Comparison of ENCODE assay signal across 1 cellular context in the genomic region with DNA sequence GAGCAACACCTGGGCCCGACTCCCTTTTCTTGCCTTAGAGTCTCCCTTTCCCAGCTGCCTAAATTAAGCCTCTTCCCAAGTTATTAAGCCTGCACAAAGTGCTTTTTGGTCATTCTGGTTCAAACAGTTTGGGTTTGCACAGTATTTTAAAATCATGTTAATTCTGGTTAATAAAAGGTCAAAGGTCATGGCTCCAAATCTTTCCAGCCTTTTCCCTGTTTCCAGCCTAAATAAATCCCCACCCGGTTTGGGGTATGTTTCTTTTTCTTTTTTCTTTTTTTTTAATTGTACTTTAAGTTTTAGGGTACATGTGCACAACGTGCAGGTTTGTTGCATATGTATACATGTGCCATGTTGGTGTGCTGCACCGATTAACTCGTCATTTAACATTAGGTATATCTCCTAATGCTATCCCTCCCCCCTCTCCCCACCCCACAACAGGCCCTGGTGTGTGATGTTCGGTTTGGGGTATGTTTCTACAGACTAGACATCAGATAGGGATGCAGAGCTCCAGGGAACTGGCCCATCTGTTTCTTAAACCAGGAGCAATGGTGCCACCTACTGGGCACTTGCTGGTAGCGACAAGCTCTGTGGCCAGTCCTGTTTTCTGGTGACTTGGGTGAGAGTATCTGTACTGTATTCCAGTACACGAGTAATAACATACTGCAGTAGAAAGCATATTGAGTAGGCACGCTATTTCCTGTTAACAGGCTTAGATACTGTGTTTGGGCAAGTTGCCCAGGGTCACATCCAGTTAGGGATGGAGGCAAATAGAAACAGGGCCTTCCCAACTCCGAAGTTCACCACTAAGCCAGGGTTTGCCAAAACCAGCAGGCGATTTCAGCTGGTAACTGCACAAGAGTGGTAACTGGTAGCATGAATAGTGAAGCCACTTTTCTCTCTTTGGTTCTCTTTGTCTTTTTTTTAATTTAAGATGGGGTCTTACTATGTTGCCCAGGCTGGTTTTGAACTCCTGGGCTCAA.
TF ChIP-seq lines count a peak whose summit lies in the region.

No MANE protein-coding gene starts in this region.

TF ChIP-seq in SK-N-SH treated with all-trans-retinoic acid at 6 μM for 48 hours, 23 proteins besides CTCF, POLR2A, EP300 and RAD21 (continued from another document):
- TF ChIP-seq, protein P1, sequence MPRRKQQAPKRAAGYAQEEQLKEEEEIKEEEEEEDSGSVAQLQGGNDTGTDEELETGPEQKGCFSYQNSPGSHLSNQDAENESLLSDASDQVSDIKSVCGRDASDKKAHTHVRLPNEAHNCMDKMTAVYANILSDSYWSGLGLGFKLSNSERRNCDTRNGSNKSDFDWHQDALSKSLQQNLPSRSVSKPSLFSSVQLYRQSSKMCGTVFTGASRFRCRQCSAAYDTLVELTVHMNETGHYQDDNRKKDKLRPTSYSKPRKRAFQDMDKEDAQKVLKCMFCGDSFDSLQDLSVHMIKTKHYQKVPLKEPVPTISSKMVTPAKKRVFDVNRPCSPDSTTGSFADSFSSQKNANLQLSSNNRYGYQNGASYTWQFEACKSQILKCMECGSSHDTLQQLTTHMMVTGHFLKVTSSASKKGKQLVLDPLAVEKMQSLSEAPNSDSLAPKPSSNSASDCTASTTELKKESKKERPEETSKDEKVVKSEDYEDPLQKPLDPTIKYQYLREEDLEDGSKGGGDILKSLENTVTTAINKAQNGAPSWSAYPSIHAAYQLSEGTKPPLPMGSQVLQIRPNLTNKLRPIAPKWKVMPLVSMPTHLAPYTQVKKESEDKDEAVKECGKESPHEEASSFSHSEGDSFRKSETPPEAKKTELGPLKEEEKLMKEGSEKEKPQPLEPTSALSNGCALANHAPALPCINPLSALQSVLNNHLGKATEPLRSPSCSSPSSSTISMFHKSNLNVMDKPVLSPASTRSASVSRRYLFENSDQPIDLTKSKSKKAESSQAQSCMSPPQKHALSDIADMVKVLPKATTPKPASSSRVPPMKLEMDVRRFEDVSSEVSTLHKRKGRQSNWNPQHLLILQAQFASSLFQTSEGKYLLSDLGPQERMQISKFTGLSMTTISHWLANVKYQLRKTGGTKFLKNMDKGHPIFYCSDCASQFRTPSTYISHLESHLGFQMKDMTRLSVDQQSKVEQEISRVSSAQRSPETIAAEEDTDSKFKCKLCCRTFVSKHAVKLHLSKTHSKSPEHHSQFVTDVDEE (CRISPR knock-in tag; IDR thresholded peaks at IDR 0.05), result no peak
- no peak for TF ChIP-seq ZFP30 (CRISPR knock-in tag; IDR thresholded peaks at IDR 0.05)
- TF ChIP-seq OSR1 (CRISPR knock-in tag; IDR thresholded peaks at IDR 0.05), result no peak
- TF ChIP-seq CSDC2 (CRISPR knock-in tag; IDR thresholded peaks at IDR 0.05), result no peak
- no peak for TF ChIP-seq ZNF70 (CRISPR knock-in tag; IDR thresholded peaks at IDR 0.05)
- no peak for TF ChIP-seq ISL1 (CRISPR knock-in tag; IDR thresholded peaks at IDR 0.05)
- no peak for TF ChIP-seq ZNF565 (CRISPR knock-in tag; conservative IDR thresholded peaks at IDR 0.05; ENCODE audit: low read depth)
- TF ChIP-seq RARB (CRISPR knock-in tag; IDR thresholded peaks at IDR 0.05), result no peak
